Comparison of ENCODE assay signal across 8 cellular contexts in the genomic region with DNA sequence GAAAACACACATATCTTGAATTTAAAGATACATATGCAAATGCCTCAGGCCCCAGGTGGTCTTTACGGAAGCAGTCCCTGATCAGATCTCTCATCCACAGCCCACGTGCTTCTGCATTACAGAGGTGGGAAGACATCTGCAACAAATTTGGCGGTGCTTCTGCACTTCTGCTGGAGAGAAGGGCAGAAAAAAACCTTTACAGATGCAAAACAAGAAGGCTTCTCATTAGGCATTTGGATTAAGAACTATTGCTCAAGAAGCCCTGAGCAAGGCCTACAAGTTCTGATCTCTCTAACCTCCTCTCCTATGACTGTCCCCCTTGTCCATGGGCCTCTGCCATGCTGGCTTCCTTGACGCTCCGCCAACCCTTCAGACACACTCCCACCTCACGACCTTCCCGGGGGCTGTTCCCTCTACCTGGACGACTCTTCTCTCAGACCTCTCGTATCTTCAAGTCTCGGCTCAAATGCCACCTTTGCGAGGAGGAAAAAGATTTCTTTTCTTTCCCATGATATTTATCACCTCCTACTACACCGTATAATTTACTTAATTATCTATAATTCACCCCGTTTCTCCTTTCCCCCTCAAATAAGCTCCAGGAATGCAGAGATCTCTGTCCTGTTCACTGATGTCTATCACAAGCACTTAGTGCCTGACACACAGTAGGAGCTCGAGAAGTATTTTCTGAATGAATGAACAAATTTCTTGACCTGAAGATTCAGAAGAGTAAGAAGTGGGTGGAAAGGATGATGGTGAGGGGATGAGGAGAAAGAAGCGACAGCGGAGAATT. TPM values are rescaled to one million over a fixed set of nuclear protein-coding genes. Genes with fewer than 3 reads are reported as not detected.
DNase-seq lines count a peak whose midpoint lies in the region; ATAC-seq, FAIRE-seq and TF ChIP-seq lines count a peak whose summit lies in the region.

No MANE protein-coding gene starts in this region.

- ATAC-seq in A549 (no peak), HCT116 (no peak), right lobe of liver (no peak), upper lobe of left lung (ENCODE audit: low FRiP score in 2 of 2) (no peak), HG02759 (IDR thresholded peaks at IDR 0.05; ENCODE audit: unreplicated experiment) (no peak)

- TF ChIP-seq CTCF in A549 (IDR thresholded peaks at IDR 0.05) (no peak), HCT116 (IDR thresholded peaks at IDR 0.05 in 2 of 3, conservative IDR thresholded peaks at IDR 0.05 in 1 of 3; ENCODE audit: borderline replicate concordance in 1 of 3, insufficient read depth in 1 of 3, low read depth in 2 of 3, low read length in 2 of 3) (no peak), astrocyte of the cerebellum (IDR thresholded peaks at IDR 0.05; ENCODE audit: low read depth, low read length, missing control alignments) (no peak), right lobe of liver (IDR thresholded peaks at IDR 0.05) (no peak), upper lobe of left lung (IDR thresholded peaks at IDR 0.05) (no peak)

- peak overlapping the region; percentile 99 for H3K4me3 ChIP-seq in A549
- H3K4me3 ChIP-seq in HCT116 (replicated peaks in 1 of 2; ENCODE audit: low read depth in 1 of 2, low read length in 2 of 2) = peak overlapping the region; percentile 81 to 84
- H3K4me3 ChIP-seq in astrocyte of the cerebellum (ENCODE audit: low read depth, low read length) = peak overlapping the region; percentile 69
- peak overlapping the region; percentile 80 to 90 (median 84) for H3K4me3 ChIP-seq in right lobe of liver
- H3K4me3 ChIP-seq in upper lobe of left lung = peak overlapping the region; percentile 82 to 92 (median 91)

- peak overlapping the region; percentile 91 for H3K4me2 ChIP-seq in A549
- peak overlapping the region; percentile 93 for H3K4me2 ChIP-seq in HCT116 (ENCODE audit: low read length)

- no peak for TF ChIP-seq EP300 in A549 (IDR thresholded peaks at IDR 0.05)
- TF ChIP-seq EP300 in upper lobe of left lung (IDR thresholded peaks at IDR 0.05) = no peak

- H2AFZ ChIP-seq in HCT116 (ENCODE audit: low read depth, low read length, poor library complexity, severe bottlenecking) = no peak overlapping the region

- CTCF ChIA-PET in A549 (lab: Yijun Ruan, JAX) (interaction anchor here (0.6 kb wide), 2 partner anchors 79 to 139 kb away, joined by 3 read pairs; no protein-coding TSS in a partner anchor), HCT116 (lab: Charles Lee) (no interaction called here)

- H3K36me3 ChIP-seq in HCT116 (ENCODE audit: control insufficient read depth in 1 of 2, insufficient read depth in 2 of 2, low read length in 2 of 2) = no peaks in the 10 kb centered on the region
- H3K36me3 ChIP-seq in right lobe of liver = no peaks in the 10 kb centered on the region
- no peaks in the 10 kb centered on the region for H3K36me3 ChIP-seq in upper lobe of left lung

- FAIRE-seq in A549 (lab: Jason Lieb, UNC) = no peak

- 68% methylated on average over 16 of the region's 16 CpGs for WGBS in A549 (ENCODE audit: missing lambda C conversion rate)
- 34% methylated on average over 16 of the region's 16 CpGs for WGBS in right lobe of liver (ENCODE audit: insufficient coverage, low coverage, low lambda C conversion rate, missing lambda C conversion rate)
- 40 to 41% methylated on average over 16 of the region's 16 CpGs for WGBS in upper lobe of left lung, 2 donors

- no peaks in the 10 kb centered on the region for H3K9me2 ChIP-seq in HCT116 (ENCODE audit: insufficient read depth)

- POLR2A ChIA-PET in A549 (lab: Yijun Ruan, JAX) = interaction anchor here (1.5 kb wide), 1 partner anchor 137 kb away, joined by 3 read pairs; the partner anchor contains the start of gene GOLPH3
- POLR2A ChIA-PET in HCT116 (lab: Charles Lee) = no interaction called here

- no peak for TF ChIP-seq POLR2A in A549 (IDR thresholded peaks at IDR 0.05; ENCODE audit: low read length)
- TF ChIP-seq POLR2A in HCT116 (IDR thresholded peaks at IDR 0.05; ENCODE audit: borderline replicate concordance, extremely low read depth, insufficient read depth, insufficient read length) = no peak
- no peak for TF ChIP-seq POLR2A in right lobe of liver (IDR thresholded peaks at IDR 0.05)
- TF ChIP-seq POLR2A in upper lobe of left lung (IDR thresholded peaks at IDR 0.05) = no peak

- in situ Hi-C loops in astrocyte of the cerebellum (cut with HindIII; ENCODE audit: low sequenced_read_pairs) = no loop called here

- intact Hi-C loops in HCT116 (cut with micrococcal nuclease) = no loop called here
- intact Hi-C loops in right lobe of liver (cut with DNase I) = no loop called here

- RAD21 ChIA-PET in HCT116 (lab: Charles Lee; ENCODE audit: low non-redundant PET in 1 of 2, low total read pairs in 2 of 2, uncharacterized antibody in 2 of 2, unreplicated experiment in 2 of 2) = no interaction called here

- TF ChIP-seq RAD21 in A549 (conservative IDR thresholded peaks at IDR 0.05 in 1 of 2, IDR thresholded peaks at IDR 0.05 in 1 of 2) = no peak
- no peak for TF ChIP-seq RAD21 in HCT116 (IDR thresholded peaks at IDR 0.05; ENCODE audit: low read depth)

- H3K9me3 ChIP-seq in A549 (no peaks in the 10 kb centered on the region), HCT116 (ENCODE audit: control insufficient read depth in 1 of 2, insufficient read depth in 1 of 2, low read depth in 1 of 2, low read length in 2 of 2) (no peaks in the 10 kb centered on the region), right lobe of liver (no peaks in the 10 kb centered on the region), upper lobe of left lung (no peaks in the 10 kb centered on the region)

- BruUV-seq in HCT116 (replicated peaks; lab: Mats Ljungman, UMichigan) = TSS peak; percentile 63

- H4K20me1 ChIP-seq in HCT116 (ENCODE audit: insufficient read depth) = no peaks in the 10 kb centered on the region

- H3K9ac ChIP-seq in HCT116 (ENCODE audit: low read length) = peak overlapping the region; percentile 83

- peaks cover 42% of the 10 kb centered on the region for H3K79me2 ChIP-seq in HCT116 (ENCODE audit: insufficient read depth, low read length)

- H3K27ac ChIP-seq in A549 (peak overlapping the region; percentile 94 to 95), HCT116 (ENCODE audit: low read depth, low read length) (peak overlapping the region; percentile 87), right lobe of liver (peak overlapping the region; percentile 91 to 97 (median 96)), upper lobe of left lung (peak overlapping the region; percentile 94 to 99 (median 98))

- peaks cover 9% of the 10 kb centered on the region for H3K4me1 ChIP-seq in A549
- peaks cover 6 to 13% of the 10 kb centered on the region in 2 experiments; a peak in 2 of 4 replicates for H3K4me1 ChIP-seq in HCT116 (ENCODE audit: control insufficient read depth in 1 of 2, insufficient read depth in 2 of 2, low read length in 2 of 2)
- peaks cover 0 to 56% (median 12%) of the 10 kb centered on the region in 4 donors for H3K4me1 ChIP-seq in right lobe of liver
- peaks cover 35 to 64% (median 42%) of the 10 kb centered on the region in 4 donors for H3K4me1 ChIP-seq in upper lobe of left lung

- H3K27me3 ChIP-seq in HCT116 (ENCODE audit: insufficient read depth, low read length) (no peaks in the 10 kb centered on the region), right lobe of liver (no peaks in the 10 kb centered on the region), upper lobe of left lung (no peaks in the 10 kb centered on the region)

- no peak for DNase-seq in A549 (ENCODE audit: low read depth in 1 of 2, low spot score in 1 of 2)
- no peak for DNase-seq in HCT116 (ENCODE audit: low read depth, low spot score)
- no peak for DNase-seq in astrocyte of the cerebellum (ENCODE audit: low read depth)
- no peak for DNase-seq in right lobe of liver
- DNase-seq in upper lobe of left lung = no peak
- DNase-seq in cerebellar nuclear complex (lab: John Stamatoyannopoulos, UW) = no peak
- DNase-seq in effector CD4-positive, alpha-beta T cell = no peak

TF ChIP-seq in A549, 52 proteins besides CTCF, POLR2A, EP300 and RAD21:
- TF ChIP-seq POLR2AphosphoS2 (conservative IDR thresholded peaks at IDR 0.05; ENCODE audit: low read length) (no peak), ATOH8 (CRISPR knock-in tag; IDR thresholded peaks at IDR 0.05; ENCODE audit: low read depth) (no peak), SREBF2 (IDR thresholded peaks at IDR 0.05) (no peak), CBX2 (IDR thresholded peaks at IDR 0.05; ENCODE audit: borderline replicate concordance, low read depth) (no peak), NPAS2 (CRISPR knock-in tag; IDR thresholded peaks at IDR 0.05; ENCODE audit: borderline replicate concordance) (no peak), ZNF302 (CRISPR knock-in tag; IDR thresholded peaks at IDR 0.05) (no peak), HDAC2 (IDR thresholded peaks at IDR 0.05) (no peak)

TF ChIP-seq in HCT116, 20 proteins besides CTCF, POLR2A, EP300 and RAD21:
- no peak for TF ChIP-seq ZBTB33 (IDR thresholded peaks at IDR 0.05; ENCODE audit: extremely low read depth, insufficient replicate concordance, low read length)

RNA-seq across cellular contexts. Expression of gene MTMR12, which starts 1.1 kb away (rescaled TPM):
- polyA plus RNA-seq in A549 (2011; rRNA removed) (26.5 and 29.8 TPM in 2 replicates), A549 (2017; fragmentation: RNase III; extraction: RNeasy Plus Mini Kit Qiagen cat#74134 plus additional on column Dnase treatment) (13.8 to 14.3 TPM (median 14.1 TPM) in 3 replicates)
- 8.4 and 10.4 TPM in 2 replicates for polyA plus RNA-seq in A549 (2012; cell fraction: cytosol; rRNA removed)
- 5.7 and 8.2 TPM in 2 replicates for polyA plus RNA-seq in A549 (2012; cell fraction: nucleus; rRNA removed)
- 20.7 and 22.9 TPM in 2 replicates for polyA minus RNA-seq in A549 (2011; rRNA and poly(A)+ RNA removed)
- total RNA-seq in HCT116 (2021; ENCODE audit: unreplicated experiment) (27.3 TPM), right lobe of liver (10 to 100 TPM; 14.9 to 22.9 (median 16.3) TPM), upper lobe of left lung (10 to 100 TPM; 27.2 to 50.8 (median 35.5) TPM)
- polyA plus RNA-seq in HCT116 (2012) = 8.8 and 10.5 TPM in 2 replicates
